ENCODE assay signal across 1 cellular context in genomic region chr1:245493029-245493428, GRCh38.
TF ChIP-seq lines count a peak whose summit lies in the region.

No MANE protein-coding gene starts in this region.

TF ChIP-seq in GM23338, 12 proteins besides CTCF, POLR2A, EP300 and RAD21 (continued from another document):
- TF ChIP-seq ZNF462 (CRISPR knock-in tag; IDR thresholded peaks at IDR 0.05) = no peak
